Comparison of ENCODE assay signal across 22 cellular contexts in genomic region chr20:48849779-48850178, GRCh38. TPM values are rescaled to one million over a fixed set of nuclear protein-coding genes. Genes with fewer than 3 reads are reported as not detected.
DNase-seq lines count a peak whose midpoint lies in the region; ATAC-seq, FAIRE-seq and TF ChIP-seq lines count a peak whose summit lies in the region.
"Had no signal": no experiment of that assay in that cellular context is flagged by ENCODE, and none has a peak within 500 bp of the region (broad histone marks: within the 10 kb centered on the region; RNA-seq: fewer than 3 reads in every experiment).

No MANE protein-coding gene starts in this region.

- H3K4me1 ChIP-seq in HepG2 (ENCODE audit: insufficient read depth, low read length) (peaks cover 21% of the 10 kb centered on the region), MM.1S (ENCODE audit: low read length) (no peaks in the 10 kb centered on the region)

- no peak overlapping the region for H3K4me3 Mint-ChIP-seq in activated CD4-positive, alpha-beta T cell treated with anti-CD3 and anti-CD28 coated beads, Interleukin-2, amount 10 ng/mL, durations not matched to agents 24 days and 14 days
- no peak overlapping the region for H3K4me3 Mint-ChIP-seq in activated naive CD8-positive, alpha-beta T cell treated with anti-CD3 and anti-CD28 coated beads for 36 hours
- no peak overlapping the region for H3K4me3 Mint-ChIP-seq in stimulated activated memory B cell treated with anti-CD40 and anti-IgM and Interleukin-4, amounts not matched to agents 10 μg/mL and 1 μg/mL and 100 μg/mL, for 72 hours
- H3K4me3 Mint-ChIP-seq: CD8-positive, alpha-beta memory T cell had no signal

- no peak for FAIRE-seq in HepG2 (lab: Jason Lieb, UNC)
- FAIRE-seq: GM12892 had no signal

- POLR2A ChIA-PET in HepG2 (lab: Yijun Ruan, JAX): no interaction called here

- no peak overlapping the region for H3K4me3 ChIP-seq in HepG2 (replicated peaks in 1 of 3; ENCODE audit: insufficient read depth in 1 of 3, low read depth in 2 of 3, low read length in 3 of 3)
- no peak overlapping the region for H3K4me3 ChIP-seq in MM.1S (ENCODE audit: low read length)
- H3K4me3 ChIP-seq: GM23248 had no signal

- H3K9me3 ChIP-seq in HepG2 (ENCODE audit: low read length) (no peaks in the 10 kb centered on the region), MM.1S (replicated peaks; ENCODE audit: insufficient read depth, low read length) (no peaks in the 10 kb centered on the region)

- TF ChIP-seq CTCF in HepG2 (CRISPR knock-in tag; IDR thresholded peaks at IDR 0.05) (no peak), MM.1S (IDR thresholded peaks at IDR 0.05; ENCODE audit: low read length) (no peak)

- H3K4me1 Mint-ChIP-seq in activated CD4-positive, alpha-beta T cell treated with anti-CD3 and anti-CD28 coated beads, Interleukin-2, amount 10 ng/mL, durations not matched to agents 24 days and 14 days: peaks cover 17% of the 10 kb centered on the region
- peaks cover 31% of the 10 kb centered on the region for H3K4me1 Mint-ChIP-seq in activated naive CD8-positive, alpha-beta T cell treated with anti-CD3 and anti-CD28 coated beads for 36 hours
- peaks cover 61% of the 10 kb centered on the region for H3K4me1 Mint-ChIP-seq in stimulated activated memory B cell treated with anti-CD40 and anti-IgM and Interleukin-4, amounts not matched to agents 10 μg/mL and 1 μg/mL and 100 μg/mL, for 72 hours

- H4K20me1 ChIP-seq in HepG2 (ENCODE audit: insufficient read depth, low read length) (no peaks in the 10 kb centered on the region), MM.1S (ENCODE audit: insufficient read depth, low read length) (no peaks in the 10 kb centered on the region)

- H3K36me3 Mint-ChIP-seq in activated CD4-positive, alpha-beta T cell treated with anti-CD3 and anti-CD28 coated beads, Interleukin-2, amount 10 ng/mL, durations not matched to agents 24 days and 14 days (ENCODE audit: low read depth): no peaks in the 10 kb centered on the region
- H3K36me3 Mint-ChIP-seq in activated naive CD8-positive, alpha-beta T cell treated with anti-CD3 and anti-CD28 coated beads for 36 hours: peaks cover 2% of the 10 kb centered on the region
- no peaks in the 10 kb centered on the region for H3K36me3 Mint-ChIP-seq in stimulated activated memory B cell treated with anti-CD40 and anti-IgM and Interleukin-4, amounts not matched to agents 10 μg/mL and 1 μg/mL and 100 μg/mL, for 72 hours

- no peak overlapping the region for H3K27ac ChIP-seq in HepG2 (ENCODE audit: extremely low read length, insufficient read depth, low read length)
- H3K27ac ChIP-seq in MM.1S (ENCODE audit: low read length): no peak overlapping the region
- H3K27ac ChIP-seq: 22Rv1, C4-2B, GM23248 had no signal

- no TSS peak for BruUV-seq in HepG2 (replicated peaks; lab: Mats Ljungman, UMichigan)

- ATAC-seq in HepG2: no peak
- no peak for ATAC-seq in stimulated activated memory B cell treated with anti-CD40 and anti-IgM and Interleukin-4, amounts not matched to agents 10 μg/mL and 1 μg/mL and 100 μg/mL, for 72 hours
- no peak for ATAC-seq in GM18870 (IDR thresholded peaks at IDR 0.05; ENCODE audit: unreplicated experiment)
- ATAC-seq: HCT116, PC-3 had no signal

- H3K27ac Mint-ChIP-seq in activated CD4-positive, alpha-beta T cell treated with anti-CD3 and anti-CD28 coated beads, Interleukin-2, amount 10 ng/mL, durations not matched to agents 24 days and 14 days: peak overlapping the region; percentile 52
- peak overlapping the region; percentile 56 for H3K27ac Mint-ChIP-seq in activated naive CD8-positive, alpha-beta T cell treated with anti-CD3 and anti-CD28 coated beads for 36 hours
- peak overlapping the region; percentile 33 for H3K27ac Mint-ChIP-seq in stimulated activated memory B cell treated with anti-CD40 and anti-IgM and Interleukin-4, amounts not matched to agents 10 μg/mL and 1 μg/mL and 100 μg/mL, for 72 hours

- no peak overlapping the region for H3K4me2 ChIP-seq in HepG2 (ENCODE audit: low read depth, low read length)
- H3K4me2 ChIP-seq in MM.1S (ENCODE audit: low read depth, low read length): no peak overlapping the region

- intact Hi-C loops in activated CD4-positive, alpha-beta T cell treated with anti-CD3 and anti-CD28 coated beads, Interleukin-2, amount 10 ng/mL, durations not matched to agents 24 days and 14 days (cut with micrococcal nuclease): loop anchor here (5.0 kb wide), 1 partner anchor 73 kb away; the partner anchor contains the start of gene ARFGEF2
- intact Hi-C loops in HepG2 (cut with micrococcal nuclease; ENCODE audit: unreplicated experiment): no loop called here

- no peaks in the 10 kb centered on the region for H3K79me2 ChIP-seq in HepG2 (ENCODE audit: insufficient read depth, low read length)
- H3K79me2 ChIP-seq in MM.1S (ENCODE audit: low read length): no peaks in the 10 kb centered on the region

- peaks cover 5% of the 10 kb centered on the region for H3K9me3 Mint-ChIP-seq in activated CD4-positive, alpha-beta T cell treated with anti-CD3 and anti-CD28 coated beads, Interleukin-2, amount 10 ng/mL, durations not matched to agents 24 days and 14 days
- peaks cover 2% of the 10 kb centered on the region for H3K9me3 Mint-ChIP-seq in activated naive CD8-positive, alpha-beta T cell treated with anti-CD3 and anti-CD28 coated beads for 36 hours
- H3K9me3 Mint-ChIP-seq in stimulated activated memory B cell treated with anti-CD40 and anti-IgM and Interleukin-4, amounts not matched to agents 10 μg/mL and 1 μg/mL and 100 μg/mL, for 72 hours: peaks cover 3% of the 10 kb centered on the region

- TF ChIP-seq POLR2A in HepG2 (IDR thresholded peaks at IDR 0.05; ENCODE audit: insufficient read depth in 1 of 2, low read depth in 2 of 2, low read length in 2 of 2): no peak

- H3K27me3 ChIP-seq in HepG2 (ENCODE audit: control insufficient read depth in 1 of 2, insufficient read depth in 2 of 2, low read length in 2 of 2) (peaks cover 5 to 23% of the 10 kb centered on the region in 2 experiments; a peak in 4 of 5 replicates), MM.1S (replicated peaks; ENCODE audit: insufficient read depth, low read length) (no peaks in the 10 kb centered on the region)

- DNase-seq in activated CD4-positive, alpha-beta T cell treated with anti-CD3 and anti-CD28 coated beads, Interleukin-2, amount 10 ng/mL, durations not matched to agents 24 days and 14 days: no peak
- DNase-seq in activated CD4-positive, alpha-beta T cell treated with anti-CD3 and anti-CD28 coated beads, Interleukin-2, amount 50 U/mL, for 4 hours: no peak
- DNase-seq in activated naive CD8-positive, alpha-beta T cell treated with anti-CD3 and anti-CD28 coated beads for 36 hours: no peak
- DNase-seq in HepG2 (ENCODE audit: low spot score) (no peak), MM.1S (no peak), NCI-H510A (lab: John Stamatoyannopoulos, UW) (no peak)
- DNase-seq: AML-193; Calu3; CD8-positive, alpha-beta memory T cell; DMS153; GM23248; Kasumi-1; NCI-H187; PC-3; RPMI8226 had no signal

- H2AFZ ChIP-seq in HepG2 (ENCODE audit: low read length) (no peak overlapping the region), MM.1S (ENCODE audit: low read length) (no peak overlapping the region)
- H2AFZ ChIP-seq: GM23248 had no signal

- H3K27me3 Mint-ChIP-seq in activated CD4-positive, alpha-beta T cell treated with anti-CD3 and anti-CD28 coated beads, Interleukin-2, amount 10 ng/mL, durations not matched to agents 24 days and 14 days: peaks cover 6% of the 10 kb centered on the region
- no peaks in the 10 kb centered on the region for H3K27me3 Mint-ChIP-seq in activated naive CD8-positive, alpha-beta T cell treated with anti-CD3 and anti-CD28 coated beads for 36 hours
- no peaks in the 10 kb centered on the region for H3K27me3 Mint-ChIP-seq in stimulated activated memory B cell treated with anti-CD40 and anti-IgM and Interleukin-4, amounts not matched to agents 10 μg/mL and 1 μg/mL and 100 μg/mL, for 72 hours

- H3K9me2 ChIP-seq in MM.1S (replicated peaks; ENCODE audit: insufficient read depth, low read length): no peaks in the 10 kb centered on the region

- H3F3A ChIP-seq in MM.1S (ENCODE audit: insufficient read depth, low read length): no peaks in the 10 kb centered on the region

- no peak for TF ChIP-seq EP300 in HepG2 (IDR thresholded peaks at IDR 0.05; ENCODE audit: low read depth in 2 of 2, low read length in 2 of 2)
- TF ChIP-seq EP300 in HepG2 (CRISPR knock-in tag; IDR thresholded peaks at IDR 0.05; ENCODE audit: borderline replicate concordance): no peak

- no peak overlapping the region for H3K9ac ChIP-seq in HepG2 (ENCODE audit: insufficient read depth, low read depth, low read length)
- H3K9ac ChIP-seq in MM.1S (ENCODE audit: low read length): no peak overlapping the region
- H3K9ac ChIP-seq: GM23248 had no signal

- H3K36me3 ChIP-seq in HepG2 (replicated peaks in 1 of 2; ENCODE audit: control insufficient read depth in 1 of 2, insufficient read depth in 2 of 2, low read length in 2 of 2): no peaks in the 10 kb centered on the region
- no peaks in the 10 kb centered on the region for H3K36me3 ChIP-seq in MM.1S (replicated peaks; ENCODE audit: insufficient read depth, low read length)

- TF ChIP-seq RAD21 in HepG2 (CRISPR knock-in tag; IDR thresholded peaks at IDR 0.05): no peak

- in situ Hi-C loops in HepG2 (cut with HindIII; ENCODE audit: extremely low pct_ligation_motif_present, low pct_unique_long_range_greater_than_20kb): no loop called here

- CTCF ChIA-PET in HepG2 (lab: Yijun Ruan, JAX; ENCODE audit: low intra/inter-chr PET ratio, low total read pairs): no interaction called here

RNA-seq across cellular contexts. Expression of gene PREX1, which starts 22.0 kb away (rescaled TPM):
- total RNA-seq in activated CD4-positive, alpha-beta T cell treated with anti-CD3 and anti-CD28 coated beads, Interleukin-2, amount 10 ng/mL, durations not matched to agents 24 days and 14 days: 64.3 and 65.5 TPM in 2 replicates
- 10 to 100 TPM; 76.8 to 77.1 TPM for total RNA-seq in activated naive CD8-positive, alpha-beta T cell treated with anti-CD3 and anti-CD28 coated beads for 36 hours
- 0.02 and 0.06 TPM in 2 replicates for total RNA-seq in HepG2 (2016; rRNA removed; fragmentation: Illumina TruSeq; extraction: Trizol)
- under 0.01 TPM in 1 of 2 replicates, not detected in the other for total RNA-seq in HepG2 (2016; cell fraction: cytosol; rRNA removed; fragmentation: Illumina TruSeq; extraction: Trizol; ENCODE audit: low read depth)
- 0.02 TPM in 1 of 2 replicates, not detected in the other for total RNA-seq in HepG2 (2016; cell fraction: insoluble cytoplasmic fraction; rRNA removed; fragmentation: Illumina TruSeq; extraction: Trizol)
- 0.03 and 0.56 TPM in 2 replicates for total RNA-seq in HepG2 (2016; cell fraction: membrane; rRNA removed; fragmentation: Illumina TruSeq; extraction: Trizol)
- total RNA-seq in HepG2 (2016; cell fraction: nucleus; rRNA removed; fragmentation: Illumina TruSeq; extraction: Trizol): not detected in 2 replicates
- 0.04 and 0.05 TPM in 2 replicates for polyA plus RNA-seq in HepG2 (2011; rRNA removed)
- polyA plus RNA-seq in HepG2 (2011; cell fraction: cytosol; rRNA removed): 0.03 and 0.07 TPM in 2 replicates
- polyA plus RNA-seq in HepG2 (2011; cell fraction: nucleus; rRNA removed): 0.17 and 0.19 TPM in 2 replicates
- polyA plus RNA-seq in HepG2 (2012): 0.03 and 0.05 TPM in 2 replicates
- 0.02 TPM in 1 of 2 replicates, not detected in the other for polyA plus RNA-seq in HepG2 (2016; cell fraction: cytosol; fragmentation: Illumina TruSeq; extraction: Trizol; ENCODE audit: low read depth)
- not detected in 2 replicates for polyA plus RNA-seq in HepG2 (2016; cell fraction: insoluble cytoplasmic fraction; fragmentation: Illumina TruSeq; extraction: Trizol; ENCODE audit: low read depth)
- polyA plus RNA-seq in HepG2 (2016; cell fraction: membrane; fragmentation: Illumina TruSeq; extraction: Trizol; ENCODE audit: low read depth): not detected in 2 replicates
- not detected in 2 replicates for polyA plus RNA-seq in HepG2 (2016; cell fraction: nucleus; fragmentation: Illumina TruSeq; extraction: Trizol; ENCODE audit: insufficient read depth, low read depth)
- 0.08 and 15.2 TPM in 2 replicates for polyA minus RNA-seq in HepG2 (2011; rRNA and poly(A)+ RNA removed; ENCODE audit: low replicate concordance)
- 0.20 and 0.44 TPM in 2 replicates for polyA minus RNA-seq in HepG2 (2011; cell fraction: cytosol; rRNA and poly(A)+ RNA removed)
- 0.12 and 0.13 TPM in 2 replicates for polyA minus RNA-seq in HepG2 (2011; cell fraction: nucleus; rRNA and poly(A)+ RNA removed)
- total RNA-seq: MCF 10A had no signal

Comparison
In these comparisons a context has a peak if more than half of its experiments do, and no peak if none do; other contexts are left out.
1. RNA of gene PREX1, which starts 22.0 kb away (total RNA-seq): 76.8 to 77.1 TPM in activated naive CD8-positive, alpha-beta T cell treated with anti-CD3 and anti-CD28 coated beads for 36 hours and 64.3 to 65.5 TPM in activated CD4-positive, alpha-beta T cell treated with anti-CD3 and anti-CD28 coated beads, Interleukin-2, amount 10 ng/mL, durations not matched to agents 24 days and 14 days; under 0.01 to 0.56 TPM in HepG2; every median in the first group is over 10 times any median in the second.
2. Peak in every context shown above with its lines, with median percentiles within 50 percentile points of each other: H3K27ac Mint-ChIP-seq.